15 cellular contexts compared by ENCODE assay signal in the genomic region with DNA sequence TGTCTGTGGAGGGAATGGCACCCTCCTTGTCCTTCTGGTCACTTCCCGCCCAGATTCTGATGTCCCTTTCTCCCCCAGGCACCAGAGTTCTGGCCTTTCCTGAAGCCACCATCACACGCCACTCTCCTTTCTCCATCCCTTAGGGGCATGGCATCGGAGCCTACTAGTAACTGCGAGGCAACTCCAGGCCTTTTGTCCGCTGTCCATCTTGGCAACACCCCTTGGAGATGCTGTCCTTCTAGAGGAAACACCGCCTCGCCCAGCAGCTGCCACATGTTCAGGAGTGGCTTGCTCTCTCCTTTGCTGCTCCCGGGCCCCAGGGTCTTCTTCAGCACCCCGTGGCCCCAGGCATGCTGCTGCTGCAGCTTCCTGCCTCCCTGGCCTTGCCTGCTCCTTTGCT.
"Had no signal": no experiment of that assay in that cellular context is flagged by ENCODE, and none has a peak within 500 bp of the region (broad histone marks: within the 10 kb centered on the region; RNA-seq: fewer than 3 reads in every experiment).

No MANE protein-coding gene starts in this region.

- H3K36me3 Mint-ChIP-seq: memory B cell; mesothelial cell of epicardium; natural killer cell treated with Interleukin-12 subunit alpha and Interleukin-12 subunit beta and Interleukin-15 and Interleukin-18, amount 100 ng/mL, for 72 hours had no signal

- DNase-seq: effector memory CD4-positive, alpha-beta T cell; heart left ventricle; hypothalamus; left lung; psoas muscle; stimulated activated CD4-positive, alpha-beta T cell treated with anti-CD3 and anti-CD28 coated beads, Interleukin-2, amount 100 ng/mL, for 24 hours; stimulated activated CD4-positive, alpha-beta T cell treated with anti-CD3 and anti-CD28 coated beads, Interleukin-4, amount 100 ng/mL, for 4 hours; stimulated activated naive CD4-positive, alpha-beta T cell; stomach; substantia nigra; transverse colon had no signal

- H3K4me3 Mint-ChIP-seq: memory B cell; mesothelial cell of epicardium; natural killer cell treated with Interleukin-12 subunit alpha and Interleukin-12 subunit beta and Interleukin-15 and Interleukin-18, amount 100 ng/mL, for 72 hours had no signal

- ATAC-seq: esophagus mucosa; left lung; natural killer cell treated with Interleukin-12 subunit alpha and Interleukin-12 subunit beta and Interleukin-15 and Interleukin-18, amount 100 ng/mL, for 72 hours; psoas muscle had no signal

- H3K27ac Mint-ChIP-seq: memory B cell; mesothelial cell of epicardium; natural killer cell treated with Interleukin-12 subunit alpha and Interleukin-12 subunit beta and Interleukin-15 and Interleukin-18, amount 100 ng/mL, for 72 hours had no signal

- H3K9me3 Mint-ChIP-seq: memory B cell; mesothelial cell of epicardium; natural killer cell treated with Interleukin-12 subunit alpha and Interleukin-12 subunit beta and Interleukin-15 and Interleukin-18, amount 100 ng/mL, for 72 hours had no signal

- H3K4me1 Mint-ChIP-seq: memory B cell, mesothelial cell of epicardium had no signal
